35 cellular contexts compared by ENCODE assay signal in genomic region chr3:87702600-87702999, GRCh38.
"Had no signal": no experiment of that assay in that cellular context is flagged by ENCODE, and none has a peak within 500 bp of the region (broad histone marks: within the 10 kb centered on the region; RNA-seq: fewer than 3 reads in every experiment).

No MANE protein-coding gene starts in this region.

- H3K9me3 ChIP-seq: MG63 had no signal

- H3K4me3 ChIP-seq: MG63 had no signal

- H3K4me2 ChIP-seq: KMS-11 had no signal

- H3K27ac ChIP-seq: KMS-11 had no signal

- DNase-seq: Karpas-422, Kasumi-1, MG63, MM.1S, MV-4-11, NCI-H1048, NCI-H1092, NCI-H1092 treated with DMSO at 0.1 percent for 48 hours, NCI-H1105, NCI-H1105 treated with DMSO at 0.1 percent for 48 hours, NCI-H1417, NCI-H1417 treated with DMSO at 0.1 percent for 48 hours, NCI-H1436, NCI-H1436 treated with DMSO at 0.1 percent for 48 hours, NCI-H146, NCI-H1694, NCI-H1694 treated with DMSO at 0.1 percent for 48 hours, NCI-H187, NCI-H187 treated with DMSO at 0.1 percent for 48 hours, NCI-H1930, NCI-H2029, NCI-H2029 treated with DMSO at 0.1 percent for 48 hours, NCI-H2081, NCI-H2081 treated with DMSO at 0.1 percent for 48 hours, NCI-H2171, NCI-H2171 treated with DMSO at 0.1 percent for 48 hours, NCI-H2227 treated with DMSO at 0.1 percent for 48 hours, NCI-H226, NCI-H345, NCI-H446, NCI-H446 treated with DMSO at 0.1 percent for 48 hours, NCI-H510A, NCI-H510A treated with DMSO at 0.1 percent for 48 hours, NCI-H524 had no signal

- H3K27me3 ChIP-seq: MG63 had no signal

- H3K9ac ChIP-seq: KMS-11 had no signal

- H3K36me3 ChIP-seq: MG63 had no signal
